ENCODE assay signal across 8 cellular contexts in genomic region chr2:150485871-150486538, GRCh38. TPM values are rescaled to one million over a fixed set of nuclear protein-coding genes. Genes with fewer than 3 reads are reported as not detected.
A peak's percentile ranks its signal among the peaks of the same experiment; 100 is the strongest.
DNase-seq lines count a peak whose midpoint lies in the region; ATAC-seq, FAIRE-seq and TF ChIP-seq lines count a peak whose summit lies in the region.

No MANE protein-coding gene starts in this region.

- FAIRE-seq in GM12891 (lab: Jason Lieb, UNC) (no peak), small intestine (lab: Jason Lieb, UNC) (no peak)

- DNase-seq in GM12891 (ENCODE audit: insufficient read length, low spot score), result peak; percentile 14
- DNase-seq in NCI-H2171 (lab: John Stamatoyannopoulos, UW), result peak; percentile 70
- DNase-seq in brain microvascular endothelial cell, result no peak
- DNase-seq in iPS-NIHi11 (ENCODE audit: low spot score), result peak; percentile 61
- DNase-seq in small intestine, result peak; percentile 81
- DNase-seq in KG1 (lab: John Stamatoyannopoulos, UW), result no peak

- ATAC-seq in GM18505 (IDR thresholded peaks at IDR 0.05; ENCODE audit: unreplicated experiment) (no peak), GM18519 (IDR thresholded peaks at IDR 0.05; ENCODE audit: low FRiP score, unreplicated experiment) (no peak)

- no peaks in the 10 kb centered on the region for H3K9me3 ChIP-seq in small intestine (ENCODE audit: control insufficient read depth, low read depth)

- H3K27me3 ChIP-seq in brain microvascular endothelial cell (replicated peaks) (no peaks in the 10 kb centered on the region), small intestine (ENCODE audit: control insufficient read depth in 2 of 2, insufficient read depth in 2 of 2, low read length in 2 of 2) (peaks cover 0 to 6% of the 10 kb centered on the region in 2 donors)

- H3K4me1 ChIP-seq in small intestine (ENCODE audit: control insufficient read depth in 2 of 2, insufficient read depth in 1 of 2, low read depth in 1 of 2, low read length in 1 of 2), result peaks cover 0 to 6% of the 10 kb centered on the region in 2 donors

- H3K27ac ChIP-seq in brain microvascular endothelial cell, result peak overlapping the region; percentile 94
- peak overlapping the region; percentile 90 to 91 for H3K27ac ChIP-seq in small intestine (ENCODE audit: low read depth in 1 of 2, low read length in 1 of 2)

- WGBS in small intestine, 3 donors, result 0 to 2% (median 1%) methylated on average over 46 to 62 of the region's 62 CpGs

- TF ChIP-seq CTCF in brain microvascular endothelial cell (IDR thresholded peaks at IDR 0.05; ENCODE audit: low read depth, low read length, missing control alignments), result no peak

- in situ Hi-C loops in brain microvascular endothelial cell (cut with HindIII; ENCODE audit: low pct_ligation_motif_present, low sequenced_read_pairs), result no loop called here

- H3K36me3 ChIP-seq in brain microvascular endothelial cell (replicated peaks) (peaks cover 36% of the 10 kb centered on the region), small intestine (ENCODE audit: control insufficient read depth in 2 of 2, insufficient read depth in 2 of 2, low read length in 2 of 2) (no peaks in the 10 kb centered on the region)

- TF ChIP-seq POLR2A in GM12891 (IDR thresholded peaks at IDR 0.05; ENCODE audit: low read depth, low read length) (no peak), GM18505 (IDR thresholded peaks at IDR 0.05; ENCODE audit: borderline replicate concordance, extremely low read depth, insufficient read depth, insufficient read length) (no peak)

- peak overlapping the region; percentile 98 for H3K4me3 ChIP-seq in brain microvascular endothelial cell (ENCODE audit: low read depth, low read length)
- peak overlapping the region; percentile 75 to 89 for H3K4me3 ChIP-seq in small intestine (ENCODE audit: low read depth in 1 of 2, low read length in 2 of 2)

TF ChIP-seq in GM12891, 5 proteins besides CTCF, POLR2A, EP300 and RAD21:
- TF ChIP-seq SPI1 (IDR thresholded peaks at IDR 0.05; ENCODE audit: low read depth, low read length), result no peak
- no peak for TF ChIP-seq POLR2AphosphoS5 (IDR thresholded peaks at IDR 0.05; ENCODE audit: low read depth, low read length)
- no peak for TF ChIP-seq PAX5 (IDR thresholded peaks at IDR 0.05; ENCODE audit: insufficient read depth, low read length, severe bottlenecking)
- no peak for TF ChIP-seq POU2F2 (IDR thresholded peaks at IDR 0.05; ENCODE audit: low read depth, low read length)
- no peak for TF ChIP-seq TAF1 (IDR thresholded peaks at IDR 0.05; ENCODE audit: low read depth, low read length)
TF ChIP-seq in GM12891: peak in this region for 0.

RNA-seq across cellular contexts. Expression of gene RND3, which starts 1.5 kb away (rescaled TPM):
- polyA plus RNA-seq in GM12891 (2012; ENCODE audit: low read depth, missing spikeins), result not detected
- 10 to 100 TPM; 14.8 to 28.4 (median 20.6) TPM for polyA plus RNA-seq in small intestine

Comparison
In these comparisons a context has a peak if more than half of its experiments do, and no peak if none do; other contexts are left out.
1. DNase-seq: peak in GM12891 (single experiment), NCI-H2171 (single experiment), iPS-NIHi11 (single experiment) and small intestine (single experiment); none in brain microvascular endothelial cell (single experiment) and KG1 (single experiment).